In the genomic region with DNA sequence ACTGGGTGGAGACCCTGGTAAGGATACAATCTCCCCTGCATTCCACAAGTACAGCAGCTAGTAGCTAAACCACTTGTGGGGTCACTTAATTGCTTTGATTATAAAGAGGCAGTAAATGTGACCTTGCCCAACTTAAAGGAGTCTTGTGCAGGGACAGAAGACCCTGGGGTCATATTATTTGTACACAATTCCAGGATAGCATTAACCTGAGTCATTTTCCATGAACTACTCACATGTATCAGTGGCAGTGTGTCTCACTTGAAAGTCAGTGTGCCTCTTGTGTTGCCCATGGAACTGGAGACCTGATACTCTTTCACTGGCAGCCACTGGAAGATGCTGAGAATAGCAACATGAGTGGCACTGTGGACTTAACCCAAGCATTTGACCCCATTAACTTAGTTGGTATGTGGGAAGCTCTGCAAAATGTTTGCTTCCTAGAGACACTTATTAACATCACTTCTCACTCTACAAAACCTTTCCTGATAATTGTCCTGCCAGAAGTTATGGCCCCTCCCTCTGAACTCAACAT, we compare ENCODE assay signal across 16 cellular contexts. TPM values are rescaled to one million over a fixed set of nuclear protein-coding genes. Genes with fewer than 3 reads are reported as not detected.
"Had no signal": no experiment of that assay in that cellular context is flagged by ENCODE, and none has a peak within 500 bp of the region (broad histone marks: within the 10 kb centered on the region; RNA-seq: fewer than 3 reads in every experiment).

No MANE protein-coding gene starts in this region.

- H3K27me3 ChIP-seq: neutrophil, upper lobe of left lung had no signal

- ATAC-seq: activated CD8-positive, alpha-beta memory T cell treated with anti-CD3 and anti-CD28 coated beads, Interleukin-2, amount 10 ng/mL, durations not matched to agents 7 days and 5 days; esophagus mucosa; naive thymus-derived CD8-positive, alpha-beta T cell; stimulated activated naive CD8-positive, alpha-beta T cell treated with anti-CD3 and anti-CD28 coated beads, Interleukin-15, Interleukin-2, amounts not matched to agents 100 U/mL and 50 U/mL, for 24 hours had no signal

- H3K4me3 ChIP-seq: SK-N-MC, upper lobe of left lung had no signal

- H3K36me3 Mint-ChIP-seq: activated CD8-positive, alpha-beta memory T cell treated with anti-CD3 and anti-CD28 coated beads, Interleukin-2, amount 10 ng/mL, durations not matched to agents 7 days and 5 days; naive thymus-derived CD8-positive, alpha-beta T cell had no signal

- DNase-seq: activated CD4-positive, alpha-beta T cell treated with anti-CD3 and anti-CD28 coated beads, Interleukin-2, amount 50 U/mL, for 48 hours; activated CD8-positive, alpha-beta memory T cell treated with anti-CD3 and anti-CD28 coated beads, Interleukin-2, amount 10 ng/mL, durations not matched to agents 7 days and 5 days; activated naive CD4-positive, alpha-beta T cell treated with anti-CD3 and anti-CD28 coated beads for 36 hours; activated T-cell treated with anti-CD3 and anti-CD28 coated beads, Interleukin-2, amount 50 U/mL, for 1 hour; mammary epithelial cell; naive thymus-derived CD8-positive, alpha-beta T cell; stimulated activated naive CD8-positive, alpha-beta T cell treated with anti-CD3 and anti-CD28 coated beads, Interleukin-15, Interleukin-2, amounts not matched to agents 100 U/mL and 50 U/mL, for 24 hours; T-helper 1 cell; T1000; upper lobe of left lung had no signal

- H3K9me3 ChIP-seq: neutrophil, upper lobe of left lung had no signal

- H3K27ac ChIP-seq: neutrophil, SK-N-MC, VCaP had no signal

- H3K36me3 ChIP-seq: neutrophil, upper lobe of left lung had no signal

- H3K27me3 Mint-ChIP-seq: activated CD8-positive, alpha-beta memory T cell treated with anti-CD3 and anti-CD28 coated beads, Interleukin-2, amount 10 ng/mL, durations not matched to agents 7 days and 5 days; naive thymus-derived CD8-positive, alpha-beta T cell had no signal

- H3K9me3 Mint-ChIP-seq: activated T-helper 2 cell treated with anti-CD3 and anti-CD28 coated beads, Interferon-gamma antibody, Interleukin-2, Interleukin-4, amounts not matched to agents 10 μg/mL and 5 μg/mL and 100 μg/mL, durations not matched to agents 14 hours and 24 hours and 36 hours; naive thymus-derived CD8-positive, alpha-beta T cell had no signal

- H3K4me3 Mint-ChIP-seq: activated CD8-positive, alpha-beta memory T cell treated with anti-CD3 and anti-CD28 coated beads, Interleukin-2, amount 10 ng/mL, durations not matched to agents 7 days and 5 days; activated naive CD4-positive, alpha-beta T cell treated with anti-CD3 and anti-CD28 coated beads for 36 hours; naive thymus-derived CD8-positive, alpha-beta T cell had no signal

- H3K27ac Mint-ChIP-seq: activated CD8-positive, alpha-beta memory T cell treated with anti-CD3 and anti-CD28 coated beads, Interleukin-2, amount 10 ng/mL, durations not matched to agents 7 days and 5 days; activated naive CD4-positive, alpha-beta T cell treated with anti-CD3 and anti-CD28 coated beads for 36 hours; activated T-helper 2 cell treated with anti-CD3 and anti-CD28 coated beads, Interferon-gamma antibody, Interleukin-2, Interleukin-4, amounts not matched to agents 10 μg/mL and 5 μg/mL and 100 μg/mL, durations not matched to agents 14 hours and 24 hours and 36 hours; naive thymus-derived CD8-positive, alpha-beta T cell had no signal

RNA-seq across cellular contexts. Expression of a gene that starts 28.9 kb away (rescaled TPM):
- total RNA-seq: bronchial epithelial cell, mammary epithelial cell had no signal
- polyA plus RNA-seq: mammary epithelial cell had no signal
